Comparison of ENCODE assay signal across 1 cellular context in the genomic region with DNA sequence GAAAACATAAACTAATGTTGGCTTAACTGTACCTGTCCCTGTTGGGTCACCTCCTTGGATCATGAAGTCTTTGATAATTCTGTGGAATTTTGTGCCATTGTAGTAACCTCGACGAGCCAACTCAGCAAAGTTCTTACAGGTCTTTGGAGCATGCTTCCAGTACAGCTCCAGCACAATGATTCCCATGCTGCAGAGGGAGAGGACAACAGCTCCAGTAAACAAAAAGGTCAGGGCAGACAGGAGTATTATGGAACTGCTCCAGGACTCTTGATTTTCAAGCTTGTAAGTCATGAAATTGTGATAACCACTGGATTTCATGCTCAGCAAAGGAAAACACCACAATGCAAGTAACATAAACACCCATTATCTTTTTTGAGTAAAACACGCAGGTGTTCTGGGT.
A peak's percentile ranks its signal among the peaks of the same experiment; 100 is the strongest.
TF ChIP-seq lines count a peak whose summit lies in the region.

No MANE protein-coding gene starts in this region.

TF ChIP-seq in liver, 16 proteins besides CTCF, POLR2A, EP300 and RAD21:
- TF ChIP-seq, protein P1, sequence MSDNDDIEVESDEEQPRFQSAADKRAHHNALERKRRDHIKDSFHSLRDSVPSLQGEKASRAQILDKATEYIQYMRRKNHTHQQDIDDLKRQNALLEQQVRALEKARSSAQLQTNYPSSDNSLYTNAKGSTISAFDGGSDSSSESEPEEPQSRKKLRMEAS (IDR thresholded peaks at IDR 0.05): peak; percentile 51
- TF ChIP-seq JUND (IDR thresholded peaks at IDR 0.05) (no peak), FOXA1 (IDR thresholded peaks at IDR 0.05) (no peak), HNF4A (conservative IDR thresholded peaks at IDR 0.05) (peak in 1 of 2 donors; percentile 7), GABPA (IDR thresholded peaks at IDR 0.05 in 1 of 2, conservative IDR thresholded peaks at IDR 0.05 in 1 of 2) (peak; percentile 17 to 28)
- TF ChIP-seq, protein P2, sequence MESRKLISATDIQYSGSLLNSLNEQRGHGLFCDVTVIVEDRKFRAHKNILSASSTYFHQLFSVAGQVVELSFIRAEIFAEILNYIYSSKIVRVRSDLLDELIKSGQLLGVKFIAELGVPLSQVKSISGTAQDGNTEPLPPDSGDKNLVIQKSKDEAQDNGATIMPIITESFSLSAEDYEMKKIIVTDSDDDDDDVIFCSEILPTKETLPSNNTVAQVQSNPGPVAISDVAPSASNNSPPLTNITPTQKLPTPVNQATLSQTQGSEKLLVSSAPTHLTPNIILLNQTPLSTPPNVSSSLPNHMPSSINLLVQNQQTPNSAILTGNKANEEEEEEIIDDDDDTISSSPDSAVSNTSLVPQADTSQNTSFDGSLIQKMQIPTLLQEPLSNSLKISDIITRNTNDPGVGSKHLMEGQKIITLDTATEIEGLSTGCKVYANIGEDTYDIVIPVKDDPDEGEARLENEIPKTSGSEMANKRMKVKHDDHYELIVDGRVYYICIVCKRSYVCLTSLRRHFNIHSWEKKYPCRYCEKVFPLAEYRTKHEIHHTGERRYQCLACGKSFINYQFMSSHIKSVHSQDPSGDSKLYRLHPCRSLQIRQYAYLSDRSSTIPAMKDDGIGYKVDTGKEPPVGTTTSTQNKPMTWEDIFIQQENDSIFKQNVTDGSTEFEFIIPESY (IDR thresholded peaks at IDR 0.05): no peak
